Comparison of ENCODE assay signal across 8 cellular contexts in the genomic region with DNA sequence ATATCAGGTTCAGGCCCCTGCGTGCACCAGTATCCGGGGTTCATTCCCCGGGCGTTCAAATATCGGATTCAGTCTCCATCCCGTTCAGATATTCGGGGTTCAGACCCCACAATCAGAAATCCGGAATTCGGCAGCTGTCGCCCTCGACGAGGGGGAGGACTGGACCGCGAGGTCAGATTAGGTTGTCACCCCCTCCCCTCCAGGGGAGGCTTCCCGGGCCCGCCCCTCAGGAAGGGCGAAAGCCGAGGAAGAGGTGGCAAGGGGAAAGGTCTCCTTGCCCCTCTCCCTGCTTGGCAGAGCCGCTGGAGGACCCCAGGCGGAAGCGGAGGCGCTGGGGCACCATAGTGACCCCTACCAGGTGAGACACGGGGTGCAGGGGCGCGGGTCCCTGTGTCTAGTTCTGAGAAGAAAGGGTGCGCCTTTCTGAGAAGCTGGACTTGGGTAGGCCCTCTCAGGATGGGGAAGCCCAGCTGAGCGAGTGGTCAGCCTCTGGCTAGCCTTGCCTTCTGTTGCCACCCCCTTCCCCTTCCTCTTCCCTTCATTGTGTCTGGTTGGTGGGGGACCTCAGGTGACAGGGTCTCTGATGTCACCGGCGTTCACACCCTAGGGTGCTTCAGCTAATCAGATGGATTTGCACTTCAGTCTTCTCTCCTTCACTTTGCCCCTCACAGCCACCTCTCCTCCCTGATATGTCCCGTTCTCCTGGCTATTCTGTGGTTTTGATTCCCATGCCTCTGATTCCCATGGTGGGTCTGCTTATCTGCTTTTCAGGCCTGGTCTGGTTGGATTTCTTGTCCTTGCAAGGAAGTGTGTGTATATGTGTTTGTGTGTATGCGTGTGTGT. TPM values are rescaled to one million over a fixed set of nuclear protein-coding genes. Genes with fewer than 3 reads are reported as not detected.
DNase-seq lines count a peak whose midpoint lies in the region; ATAC-seq and TF ChIP-seq lines count a peak whose summit lies in the region.

No MANE protein-coding gene starts in this region.

- H2BK20ac ChIP-seq in IMR-90 (ENCODE audit: low read depth, low read length) = no peak overlapping the region

- H3K27ac Mint-ChIP-seq in Caco-2 (ENCODE audit: unreplicated experiment) = peak overlapping the region; percentile 77

- no peak overlapping the region for H3K18ac ChIP-seq in IMR-90 (ENCODE audit: low read depth, low read length)

- peak overlapping the region; percentile 97 for H3K4ac ChIP-seq in IMR-90 (ENCODE audit: low read depth, low read length)

- peak overlapping the region; percentile 88 for H3K4me3 Mint-ChIP-seq in Caco-2 (ENCODE audit: unreplicated experiment)

- no peak overlapping the region for H2BK120ac ChIP-seq in IMR-90 (ENCODE audit: low read depth, low read length)

- peaks cover 36% of the 10 kb centered on the region for H3K36me3 Mint-ChIP-seq in Caco-2 (ENCODE audit: insufficient read depth, unreplicated experiment)

- no peaks in the 10 kb centered on the region for H3K27me3 Mint-ChIP-seq in Caco-2 (ENCODE audit: insufficient read depth, unreplicated experiment)

- H3K9me3 Mint-ChIP-seq in Caco-2 (ENCODE audit: unreplicated experiment) = no peaks in the 10 kb centered on the region

- peak overlapping the region; percentile 99 for H3K23ac ChIP-seq in IMR-90 (ENCODE audit: low read depth, low read length)

- TF ChIP-seq POLR2A in IMR-90 (IDR thresholded peaks at IDR 0.05; ENCODE audit: low read depth, low read length) = no peak

- H3K9me3 ChIP-seq in Caco-2 (no peaks in the 10 kb centered on the region), IMR-90 (ENCODE audit: control insufficient read depth, insufficient read depth, low read length) (no peaks in the 10 kb centered on the region), ascending aorta (no peaks in the 10 kb centered on the region), iPS-18c (ENCODE audit: control insufficient read depth, insufficient read depth, low read length) (peaks cover 4% of the 10 kb centered on the region), skeletal muscle satellite cell (replicated peaks; ENCODE audit: low read length) (no peaks in the 10 kb centered on the region)

- CTCF ChIA-PET in Caco-2 (lab: Charles Lee) (interaction anchor here (1.5 kb wide), 2 partner anchors 13 to 48 kb away, joined by 9 to 13 read pairs; partner anchors contain the start of genes KCTD13 and TMEM219), IMR-90 (lab: Yijun Ruan, JAX) (interaction anchor here (0.6 to 1.3 kb wide), 2 partner anchors 13 to 190 kb away, joined by 3 read pairs; partner anchors contain the start of gene TMEM219)

- peak overlapping the region; percentile 81 for H3K56ac ChIP-seq in IMR-90 (ENCODE audit: extremely low read depth, insufficient read depth, low read length)

- 0% methylated on average over 5 of the region's 31 CpGs; no CpG with 5 or more reads in 1 of the 2 experiments for WGBS in IMR-90 (ENCODE audit: extremely low coverage in 2 of 2, insufficient read length in 1 of 2), 2 experiments

- H3K4me2 ChIP-seq in IMR-90 (ENCODE audit: low read depth, low read length) (peak overlapping the region; percentile 91), skeletal muscle satellite cell (ENCODE audit: low read length) (peak overlapping the region; percentile 88)

- peaks cover 44% of the 10 kb centered on the region for H4K20me1 ChIP-seq in IMR-90 (ENCODE audit: insufficient read depth, low read length)

- in situ Hi-C loops in IMR-90 (cut with MboI; ENCODE audit: low sequenced_read_pairs) = no loop called here

- H3K4me3 ChIP-seq in Caco-2 (ENCODE audit: low read depth, low read length) = peak overlapping the region; percentile 50
- peak overlapping the region; percentile 69 for H3K4me3 ChIP-seq in IMR-90 (ENCODE audit: insufficient read depth, low read depth, low read length)
- peak overlapping the region; percentile 80 to 93 for H3K4me3 ChIP-seq in ascending aorta
- peak overlapping the region; percentile 88 for H3K4me3 ChIP-seq in iPS-18c (ENCODE audit: insufficient read depth, low read depth, low read length)
- peak overlapping the region; percentile 89 for H3K4me3 ChIP-seq in skeletal muscle satellite cell (ENCODE audit: low read length)

- DNase-seq in Caco-2 (no peak), IMR-90 (peak; percentile 12), ascending aorta (ENCODE audit: low spot score in 2 of 2) (no peak), SKM-1 treated with dmso at 0.1 percent for 144 hours (lab: John Stamatoyannopoulos, UW; ENCODE audit: unreplicated experiment) (no peak)
- DNase-seq in effector CD4-positive, alpha-beta T cell = no peak
- no peak for DNase-seq in activated CD8-positive, alpha-beta memory T cell treated with anti-CD3 and anti-CD28 coated beads, Interleukin-2, amount 50 U/mL, for 48 hours

- H3K79me1 ChIP-seq in IMR-90 (ENCODE audit: low read depth in 1 of 2, low read length in 2 of 2) = peaks cover 6 to 58% of the 10 kb centered on the region in 2 experiments

- dilution Hi-C loops in IMR-90 (cut with HindIII; ENCODE audit: low sequenced_read_pairs, unreplicated experiment) = no loop called here

- H4K5ac ChIP-seq in IMR-90 (ENCODE audit: low read depth, low read length) = no peak overlapping the region

- TF ChIP-seq RAD21 in IMR-90 (IDR thresholded peaks at IDR 0.05; ENCODE audit: low read length) = no peak

- H3K4me1 ChIP-seq in Caco-2 = 0 out of 2 replicates have a peak, but pooled peaks cover 9% of the 10 kb centered on the region
- peaks cover 13% of the 10 kb centered on the region; the same call in 1 of the 2 replicates for H3K4me1 ChIP-seq in IMR-90 (ENCODE audit: control insufficient read depth, insufficient read depth, low read length)
- peaks cover 12 to 24% of the 10 kb centered on the region in 2 donors for H3K4me1 ChIP-seq in ascending aorta
- H3K4me1 ChIP-seq in skeletal muscle satellite cell (ENCODE audit: control insufficient read depth, insufficient read depth, low read length) = peaks cover 31% of the 10 kb centered on the region

- H2BK15ac ChIP-seq in IMR-90 (ENCODE audit: low read depth, low read length) = no peak overlapping the region

- ATAC-seq in IMR-90 (ENCODE audit: low read depth) = no peak

- H2AK5ac ChIP-seq in IMR-90 (ENCODE audit: low read depth, low read length) = peak overlapping the region; percentile 57

- H4K8ac ChIP-seq in IMR-90 (ENCODE audit: low read depth in 2 of 2, low read length in 2 of 2) = peak overlapping the region; percentile 68 to 98; a peak in 3 of 4 replicates

- intact Hi-C loops in Caco-2 (cut with micrococcal nuclease; ENCODE audit: unreplicated experiment) = loop anchor here (10.0 kb wide), 1 partner anchor 110 kb away; the partner anchor contains the start of gene CDIPT
- intact Hi-C loops in IMR-90 (cut with micrococcal nuclease) = loop anchor here (5.0 kb wide), 1 partner anchor 47 kb away; the partner anchor contains the start of gene KCTD13
- intact Hi-C loops in ascending aorta (cut with DNase I) = loop anchor here (5.0 kb wide), 2 partner anchors 112 to 167 kb away; partner anchors contain the start of genes CDIPT and MAZ

- H3K9ac ChIP-seq in IMR-90 (ENCODE audit: low read depth, low read length) = peak overlapping the region; percentile 94
- H3K9ac ChIP-seq in skeletal muscle satellite cell (ENCODE audit: low read depth, low read length) = peak overlapping the region; percentile 95

- H3K27me3 ChIP-seq in Caco-2 (replicated peaks; ENCODE audit: control insufficient read depth, insufficient read depth, low read length) (no peaks in the 10 kb centered on the region), IMR-90 (ENCODE audit: control insufficient read depth, insufficient read depth, low read length) (no peaks in the 10 kb centered on the region), ascending aorta (no peaks in the 10 kb centered on the region), skeletal muscle satellite cell (ENCODE audit: control insufficient read depth, insufficient read depth, low read length) (no peaks in the 10 kb centered on the region)

- H3K14ac ChIP-seq in IMR-90 (replicated peaks; ENCODE audit: low read depth, low read length) = peak overlapping the region; percentile 99

- peaks cover 16% of the 10 kb centered on the region for H3K4me1 Mint-ChIP-seq in Caco-2 (ENCODE audit: low read depth, unreplicated experiment)

- H2AK9ac ChIP-seq in IMR-90 (replicated peaks; ENCODE audit: low read depth, low read length, poor library complexity) = peak overlapping the region; percentile 99

- H3K27ac ChIP-seq in IMR-90 (ENCODE audit: insufficient read depth, low read length) (peak overlapping the region; percentile 92), ascending aorta (peak overlapping the region; percentile 85 to 90)

- POLR2A ChIA-PET in Caco-2 (lab: Charles Lee) = interaction anchor here (1.1 to 1.4 kb wide), 2 partner anchors 91 to 294 kb away, joined by 3 to 12 read pairs; partner anchors contain the start of gene ALDOA
- POLR2A ChIA-PET in IMR-90 (lab: Charles Lee; ENCODE audit: unreplicated experiment) = no interaction called here

- BruUV-seq in Caco-2 (replicated peaks; lab: Mats Ljungman, UMichigan) (TSS peak; percentile 21), IMR-90 (replicated peaks; lab: Mats Ljungman, UMichigan) (no TSS peak)

- H2AFZ ChIP-seq in IMR-90 (replicated peaks; ENCODE audit: low read length, poor library complexity) = peak overlapping the region; percentile 97

- H3K9me1 ChIP-seq in IMR-90 (ENCODE audit: insufficient read depth, low read length) = peaks cover 28% of the 10 kb centered on the region

- no peak for TF ChIP-seq CTCF in Caco-2 (IDR thresholded peaks at IDR 0.05; ENCODE audit: insufficient read depth in 1 of 2, low read depth in 1 of 2, low read length in 1 of 2, severe bottlenecking in 1 of 2, unreplicated experiment in 1 of 2)
- no peak for TF ChIP-seq CTCF in IMR-90 (conservative IDR thresholded peaks at IDR 0.05; ENCODE audit: low read depth, low read length)
- no peak for TF ChIP-seq CTCF in ascending aorta (IDR thresholded peaks at IDR 0.05)

- peak overlapping the region; percentile 17; the same call in 1 of the 2 replicates for H4K91ac ChIP-seq in IMR-90 (ENCODE audit: insufficient read depth, low read depth, low read length)

- peaks cover 5% of the 10 kb centered on the region for H3K36me3 ChIP-seq in Caco-2 (ENCODE audit: control insufficient read depth, insufficient read depth, low read length)
- peaks cover 26% of the 10 kb centered on the region for H3K36me3 ChIP-seq in IMR-90 (ENCODE audit: control insufficient read depth, insufficient read depth, low read length)
- peaks cover 25 to 36% of the 10 kb centered on the region in 2 donors for H3K36me3 ChIP-seq in ascending aorta
- peaks cover 37% of the 10 kb centered on the region for H3K36me3 ChIP-seq in skeletal muscle satellite cell (ENCODE audit: insufficient read depth, low read length)

- peak overlapping the region; percentile 79 for H2BK5ac ChIP-seq in IMR-90 (ENCODE audit: low read depth, low read length, poor library complexity, severe bottlenecking)

RNA-seq across cellular contexts. Expression of gene TAOK2, which starts 0.8 kb away (rescaled TPM):
- 45.8 and 47.1 TPM in 2 replicates for total RNA-seq in Caco-2 (2022)
- 31.7 and 32.8 TPM in 2 replicates for total RNA-seq in IMR-90 (2012; rRNA removed)
- 23.0 and 26.4 TPM in 2 replicates for polyA plus RNA-seq in IMR-90 (2012; rRNA removed)
- polyA plus RNA-seq in IMR-90 (2012; cell fraction: cytosol; rRNA removed) = 19.4 and 23.3 TPM in 2 replicates
- polyA plus RNA-seq in IMR-90 (2012; cell fraction: nucleus; rRNA removed; ENCODE audit: low replicate concordance) = 59.5 and 117 TPM in 2 replicates
- total RNA-seq in ascending aorta = 101 TPM
- 46.4 and 48.5 TPM in 2 replicates for total RNA-seq in skeletal muscle satellite cell (2012; rRNA removed)

RNA-seq across cellular contexts. Expression of gene TMEM219, which starts 12.6 kb away (rescaled TPM):
- 54.5 and 57.7 TPM in 2 replicates for total RNA-seq in Caco-2 (2022)
- total RNA-seq in IMR-90 (2012; rRNA removed) = 44.2 and 47.0 TPM in 2 replicates
- polyA plus RNA-seq in IMR-90 (2012; rRNA removed) = 94.3 and 95.3 TPM in 2 replicates
- 99.2 and 135 TPM in 2 replicates for polyA plus RNA-seq in IMR-90 (2012; cell fraction: cytosol; rRNA removed)
- polyA plus RNA-seq in IMR-90 (2012; cell fraction: nucleus; rRNA removed; ENCODE audit: low replicate concordance) = 191 TPM in 2 replicates
- 49.2 TPM for total RNA-seq in ascending aorta
- total RNA-seq in skeletal muscle satellite cell (2012; rRNA removed) = 61.6 and 63.6 TPM in 2 replicates

RNA-seq across cellular contexts. Expression of gene HIRIP3, which starts 20.9 kb away (rescaled TPM):
- total RNA-seq in Caco-2 (2022) (22.7 and 23.3 TPM in 2 replicates), IMR-90 (2012; rRNA removed) (5.0 and 5.8 TPM in 2 replicates), ascending aorta (2.0 TPM)
- polyA plus RNA-seq in IMR-90 (2012; rRNA removed) = 10.5 and 13.7 TPM in 2 replicates
- 10.9 and 18.2 TPM in 2 replicates for polyA plus RNA-seq in IMR-90 (2012; cell fraction: cytosol; rRNA removed)
- polyA plus RNA-seq in IMR-90 (2012; cell fraction: nucleus; rRNA removed; ENCODE audit: low replicate concordance) = 4.6 and 5.7 TPM in 2 replicates
- 6.1 and 7.0 TPM in 2 replicates for total RNA-seq in skeletal muscle satellite cell (2012; rRNA removed)

RNA-seq across cellular contexts. Expression of gene INO80E, which starts 21.5 kb away (rescaled TPM):
- total RNA-seq in Caco-2 (2022) (58.6 and 58.8 TPM in 2 replicates), IMR-90 (2012; rRNA removed) (42.1 and 42.8 TPM in 2 replicates), ascending aorta (44.1 TPM)
- 40.9 and 46.5 TPM in 2 replicates for polyA plus RNA-seq in IMR-90 (2012; rRNA removed)
- polyA plus RNA-seq in IMR-90 (2012; cell fraction: cytosol; rRNA removed) = 45.5 and 51.0 TPM in 2 replicates
- 91.7 and 205 TPM in 2 replicates for polyA plus RNA-seq in IMR-90 (2012; cell fraction: nucleus; rRNA removed; ENCODE audit: low replicate concordance)
- 30.8 and 35.5 TPM in 2 replicates for total RNA-seq in skeletal muscle satellite cell (2012; rRNA removed)

RNA-seq across cellular contexts. Expression of gene DOC2A, which starts 36.3 kb away (rescaled TPM):
- 3.5 and 4.5 TPM in 2 replicates for total RNA-seq in Caco-2 (2022)
- under 0.01 TPM in 1 of 2 replicates, not detected in the other for total RNA-seq in IMR-90 (2012; rRNA removed)
- 0.48 and 0.50 TPM in 2 replicates for polyA plus RNA-seq in IMR-90 (2012; rRNA removed)
- polyA plus RNA-seq in IMR-90 (2012; cell fraction: cytosol; rRNA removed) = 0.37 and 0.68 TPM in 2 replicates
- 6.0 and 7.2 TPM in 2 replicates for polyA plus RNA-seq in IMR-90 (2012; cell fraction: nucleus; rRNA removed; ENCODE audit: low replicate concordance)
- total RNA-seq in ascending aorta = not detected
- not detected in 2 replicates for total RNA-seq in skeletal muscle satellite cell (2012; rRNA removed)
